Comparison of ENCODE assay signal across 19 cellular contexts in the genomic region with DNA sequence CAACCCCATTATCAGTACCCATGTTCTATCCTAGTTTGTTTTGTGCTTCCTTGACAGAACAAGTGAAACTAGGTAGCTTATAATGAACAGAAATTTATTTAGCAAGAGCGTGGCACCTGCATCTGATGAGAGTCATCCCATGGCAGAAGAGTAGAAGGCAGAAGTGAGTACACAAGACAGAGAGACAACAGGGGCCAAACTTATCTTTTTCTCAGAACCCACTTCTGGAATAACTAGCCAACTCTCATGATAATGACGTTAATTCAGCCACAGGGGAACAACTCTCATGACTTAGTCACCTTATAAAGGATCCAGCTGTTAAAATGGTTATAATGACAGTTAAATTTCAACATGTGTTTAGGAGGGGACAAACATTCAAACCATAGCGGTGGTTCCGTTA.
"Had no signal": no experiment of that assay in that cellular context is flagged by ENCODE, and none has a peak within 500 bp of the region (broad histone marks: within the 10 kb centered on the region; RNA-seq: fewer than 3 reads in every experiment).

No MANE protein-coding gene starts in this region.

- ATAC-seq: K562, SK-N-SH treated with all-trans-retinoic acid at 6 μM for 48 hours had no signal

- H3K4me3 ChIP-seq: K562, SJCRH30 had no signal

- DNase-seq: Kasumi-1, MM.1S, NCI-H1092 treated with DMSO at 0.1 percent for 48 hours, NCI-H1436, NCI-H187, NCI-H2029, NCI-H2081 treated with DMSO at 0.1 percent for 48 hours, NCI-H2171, NCI-H226, NCI-H446, NCI-H510A, NCI-H524 treated with DMSO at 0.1 percent for 48 hours, NCI-H69, NCI-H774, RPMI8226, SHP77 treated with DMSO at 0.1 percent for 48 hours, SJCRH30 had no signal
